In genomic region chr11:72225411-72225951, GRCh38 we compare ENCODE assay signal across 9 cellular contexts. TPM values are rescaled to one million over a fixed set of nuclear protein-coding genes. Genes with fewer than 3 reads are reported as not detected.
DNase-seq lines count a peak whose midpoint lies in the region; ATAC-seq and TF ChIP-seq lines count a peak whose summit lies in the region.
"Had no signal": no experiment of that assay in that cellular context is flagged by ENCODE, and none has a peak within 500 bp of the region (broad histone marks: within the 10 kb centered on the region; RNA-seq: fewer than 3 reads in every experiment).

No MANE protein-coding gene starts in this region.

- peaks cover 28% of the 10 kb centered on the region for H3K36me3 ChIP-seq in SJCRH30
- peaks cover 39% of the 10 kb centered on the region for H3K36me3 ChIP-seq in neutrophil

- DNase-seq in DMS79 treated with DMSO at 0.1 percent for 48 hours (lab: John Stamatoyannopoulos, UW) (peak; percentile 20), DMS79 (lab: John Stamatoyannopoulos, UW) (no peak), SJCRH30 (peak in 1 of 2 experiments; percentile 33), KG1 (lab: John Stamatoyannopoulos, UW) (no peak), cerebellar cortex (ENCODE audit: low spot score) (no peak)
- peak; percentile 40 to 49 (median 42) for DNase-seq in effector memory CD8-positive, alpha-beta T cell

- H3K4me3 Mint-ChIP-seq in effector memory CD8-positive, alpha-beta T cell = peak overlapping the region; percentile 98 to 99

- peaks cover 36 to 42% of the 10 kb centered on the region in 2 donors for H3K4me1 Mint-ChIP-seq in effector memory CD8-positive, alpha-beta T cell (ENCODE audit: low read depth in 2 of 2)

- no peak for TF ChIP-seq CTCF in neutrophil (IDR thresholded peaks at IDR 0.05)

- peak; percentile 39 for ATAC-seq in effector memory CD8-positive, alpha-beta T cell (replicated peaks)
- no peak for ATAC-seq in GM21423 (IDR thresholded peaks at IDR 0.05; ENCODE audit: unreplicated experiment)

- H3K27me3 ChIP-seq in SJCRH30 (no peaks in the 10 kb centered on the region), neutrophil (no peaks in the 10 kb centered on the region)

- peaks cover 14% of the 10 kb centered on the region for H3K36me3 Mint-ChIP-seq in effector memory CD8-positive, alpha-beta T cell (ENCODE audit: insufficient read depth)

- H3K27ac ChIP-seq in SJCRH30 (peak overlapping the region; percentile 95), neutrophil (peak overlapping the region; percentile 95)

- no peaks in the 10 kb centered on the region for H3K27me3 Mint-ChIP-seq in effector memory CD8-positive, alpha-beta T cell

- H3K4me3 ChIP-seq in SJCRH30 (peak overlapping the region; percentile 97), neutrophil (ENCODE audit: low read depth in 1 of 2, low read length in 1 of 2) (peak overlapping the region; percentile 82 to 98)

- H3K9me3 ChIP-seq in SJCRH30 (replicated peaks) (no peaks in the 10 kb centered on the region), neutrophil (peaks cover 3% of the 10 kb centered on the region)

- H3K27ac Mint-ChIP-seq in effector memory CD8-positive, alpha-beta T cell = peak overlapping the region; percentile 92 to 98

- H3K4me1 ChIP-seq in SJCRH30 = peaks cover 26% of the 10 kb centered on the region
- H3K4me1 ChIP-seq in neutrophil (ENCODE audit: control insufficient read depth in 1 of 2, insufficient read depth in 1 of 2, low read depth in 1 of 2, low read length in 1 of 2) = peaks cover 14 to 27% of the 10 kb centered on the region in 2 experiments

- H3K9me3 Mint-ChIP-seq in effector memory CD8-positive, alpha-beta T cell = no peaks in the 10 kb centered on the region

RNA-seq across cellular contexts. Expression of gene INPPL1, which starts 0.9 kb away (rescaled TPM):
- total RNA-seq in SJCRH30 (2014; rRNA removed; shearing (Covaris generic)) = 141 and 168 TPM in 2 replicates

RNA-seq across cellular contexts. Expression of gene FOLR2, which starts 8.9 kb away (rescaled TPM):
- total RNA-seq in SJCRH30 (2014; rRNA removed; shearing (Covaris generic)) = not detected in 2 replicates

RNA-seq across cellular contexts. Expression of gene PHOX2A, which starts 18.5 kb away (rescaled TPM):
- total RNA-seq in SJCRH30 (2014; rRNA removed; shearing (Covaris generic)) = not detected in 2 replicates
- total RNA-seq: subcutaneous adipose tissue had no signal

RNA-seq across cellular contexts. Expression of gene FOLR1, which starts 33.5 kb away (rescaled TPM):
- 0.56 and 0.77 TPM in 2 replicates for total RNA-seq in SJCRH30 (2014; rRNA removed; shearing (Covaris generic))
- total RNA-seq: subcutaneous adipose tissue had no signal

Comparison
In these comparisons a context has a peak if more than half of its experiments do, and no peak if none do; other contexts are left out.
1. DNase-seq: peak in DMS79 treated with DMSO at 0.1 percent for 48 hours (single experiment) and effector memory CD8-positive, alpha-beta T cell (3 of 3); none in DMS79 (single experiment), KG1 (single experiment) and cerebellar cortex (single experiment).